In the genomic region with DNA sequence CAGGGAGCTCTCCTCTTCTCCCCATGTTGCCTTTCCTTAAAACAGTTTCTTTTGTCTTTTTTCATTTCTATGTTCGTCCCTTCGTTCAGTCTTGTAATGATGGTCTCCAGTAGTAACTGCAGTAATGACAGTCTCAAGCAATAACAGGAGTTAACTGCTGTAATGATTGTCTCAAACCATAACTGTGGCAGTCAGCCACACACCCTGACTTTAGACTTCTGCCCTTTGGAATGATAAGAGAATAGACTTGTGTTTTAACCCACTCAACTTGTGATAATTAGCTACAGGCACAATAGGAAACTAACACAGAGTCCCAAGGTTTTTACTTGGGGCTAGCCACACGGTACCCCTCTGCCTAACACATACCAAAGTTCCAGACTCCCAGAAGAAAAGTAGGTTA, we compare ENCODE assay signal across 14 cellular contexts. TPM values are rescaled to one million over a fixed set of nuclear protein-coding genes. Genes with fewer than 3 reads are reported as not detected.
DNase-seq lines count a peak whose midpoint lies in the region; ATAC-seq and TF ChIP-seq lines count a peak whose summit lies in the region.
"Had no signal": no experiment of that assay in that cellular context is flagged by ENCODE, and none has a peak within 500 bp of the region (broad histone marks: within the 10 kb centered on the region; RNA-seq: fewer than 3 reads in every experiment).

No MANE protein-coding gene starts in this region.

- WGBS in hepatocyte (ENCODE audit: low lambda C conversion rate, missing lambda C conversion rate): 42% methylated on average over 3 of the region's 3 CpGs
- 59 to 68% methylated on average over 3 of the region's 3 CpGs for WGBS in transverse colon (ENCODE audit: low coverage in 1 of 2), 2 donors

- H3K9me3 ChIP-seq in hepatocyte (ENCODE audit: low read depth) (no peaks in the 10 kb centered on the region), mucosa of rectum (ENCODE audit: control insufficient read depth in 2 of 2, low read length in 2 of 2) (peaks cover 0 to 3% of the 10 kb centered on the region in 2 donors), transverse colon (peaks cover 0 to 12% of the 10 kb centered on the region in 2 donors), Karpas-422 (ENCODE audit: low read length) (peaks cover 15% of the 10 kb centered on the region; the same call in 1 of the 2 replicates)

- in situ Hi-C loops in transverse colon (cut with MboI; ENCODE audit: low pct_ligation_motif_present in 1 of 4, low pct_unique_long_range_greater_than_20kb in 1 of 4, low sequenced_read_pairs in 3 of 4): no loop called here

- H3K36me3 ChIP-seq in hepatocyte (replicated peaks; ENCODE audit: insufficient read depth, low read depth) (no peaks in the 10 kb centered on the region), mucosa of rectum (ENCODE audit: control insufficient read depth in 2 of 2, insufficient read depth in 2 of 2, low read length in 2 of 2) (peaks cover 0 to 3% of the 10 kb centered on the region in 2 donors), transverse colon (no peaks in the 10 kb centered on the region), Karpas-422 (ENCODE audit: insufficient read depth, low read length) (no peaks in the 10 kb centered on the region)

- ATAC-seq in activated T-cell treated with anti-CD3 and anti-CD28 coated beads, Interleukin-2, amount 50 U/mL, for 4 hours: no peak
- ATAC-seq in GM21390 (IDR thresholded peaks at IDR 0.05; ENCODE audit: unreplicated experiment): no peak
- ATAC-seq: CD8-positive, alpha-beta T cell had no signal

- H4K20me1 ChIP-seq in hepatocyte (ENCODE audit: insufficient read depth, poor library complexity, severe bottlenecking) (peaks cover 8% of the 10 kb centered on the region), Karpas-422 (ENCODE audit: insufficient read depth, low read depth, low read length) (peaks cover 12% of the 10 kb centered on the region; the same call in 1 of the 2 replicates)

- no peak for TF ChIP-seq EP300 in transverse colon (IDR thresholded peaks at IDR 0.05; ENCODE audit: low read depth)

- peaks cover 21% of the 10 kb centered on the region for H3K36me3 Mint-ChIP-seq in activated T-cell treated with anti-CD3 and anti-CD28 coated beads, Interleukin-2, amount 50 U/mL, for 4 hours (ENCODE audit: insufficient read depth)

- no peak overlapping the region for H3K9ac ChIP-seq in mucosa of rectum (ENCODE audit: low read depth in 1 of 2, low read length in 2 of 2)
- H3K9ac ChIP-seq in Karpas-422 (ENCODE audit: low read length): no peak overlapping the region

- TF ChIP-seq POLR2A in erythroblast (IDR thresholded peaks at IDR 0.05; ENCODE audit: low read length) (no peak), transverse colon (IDR thresholded peaks at IDR 0.05) (no peak)

- peaks cover 47% of the 10 kb centered on the region for H3K4me1 Mint-ChIP-seq in activated T-cell treated with anti-CD3 and anti-CD28 coated beads, Interleukin-2, amount 50 U/mL, for 4 hours (ENCODE audit: low read depth)

- H3K27ac ChIP-seq in hepatocyte: peak overlapping the region; percentile 38
- H3K27ac ChIP-seq in mucosa of rectum (ENCODE audit: low read depth in 2 of 2, low read length in 2 of 2): no peak overlapping the region
- peak overlapping the region in 3 of 4 donors; percentile 37 to 60 (median 43) for H3K27ac ChIP-seq in transverse colon
- H3K27ac ChIP-seq in Karpas-422 (ENCODE audit: low read length): no peak overlapping the region

- H3K4me1 ChIP-seq in hepatocyte (ENCODE audit: insufficient read depth) (peaks cover 11% of the 10 kb centered on the region), mucosa of rectum (ENCODE audit: control insufficient read depth in 2 of 2, insufficient read depth in 2 of 2, low read length in 2 of 2) (peaks cover 7 to 10% of the 10 kb centered on the region in 2 donors), transverse colon (peaks cover 0 to 47% (median 20%) of the 10 kb centered on the region in 4 donors), Karpas-422 (ENCODE audit: low read length) (peaks cover 3% of the 10 kb centered on the region; the same call in 1 of the 2 replicates)

- H3K9me3 Mint-ChIP-seq in activated T-cell treated with anti-CD3 and anti-CD28 coated beads, Interleukin-2, amount 50 U/mL, for 4 hours: peaks cover 7% of the 10 kb centered on the region

- peak; percentile 22 to 46 for DNase-seq in erythroblast (lab: John Stamatoyannopoulos, UW)
- DNase-seq in hepatocyte (ENCODE audit: low spot score): peak; percentile 32
- peak; percentile 44 for DNase-seq in transverse colon
- no peak for DNase-seq in Karpas-422
- DNase-seq in activated T-cell treated with anti-CD3 and anti-CD28 coated beads, Interleukin-2, amount 50 U/mL, for 4 hours: no peak
- DNase-seq: CD8-positive, alpha-beta T cell; HFFc6; MG63; NCI-H1092; NCI-H226; NCI-H524 treated with DMSO at 0.1 percent for 48 hours; SIG-M5 had no signal

- H3K4me2 ChIP-seq in hepatocyte: peak overlapping the region; percentile 58
- H3K4me2 ChIP-seq in Karpas-422 (ENCODE audit: low read depth, low read length, poor library complexity, severe bottlenecking): no peak overlapping the region

- no peak overlapping the region for H3K4me3 ChIP-seq in hepatocyte
- H3K4me3 ChIP-seq in mucosa of rectum (ENCODE audit: low read length in 2 of 2): peak overlapping the region; percentile 19 to 58
- no peak overlapping the region for H3K4me3 ChIP-seq in transverse colon
- no peak overlapping the region for H3K4me3 ChIP-seq in Karpas-422 (ENCODE audit: low read length)
- H3K4me3 ChIP-seq: MG63 had no signal

- intact Hi-C loops in transverse colon (cut with DNase I; ENCODE audit: low total_unique reads): no loop called here

- H2AFZ ChIP-seq in hepatocyte (no peak overlapping the region), Karpas-422 (ENCODE audit: low read length) (no peak overlapping the region)

- H3K27me3 ChIP-seq in hepatocyte (no peaks in the 10 kb centered on the region), mucosa of rectum (ENCODE audit: control insufficient read depth in 2 of 2, insufficient read depth in 2 of 2, low read length in 2 of 2) (no peaks in the 10 kb centered on the region), transverse colon (no peaks in the 10 kb centered on the region), Karpas-422 (ENCODE audit: low read length) (no peaks in the 10 kb centered on the region; the same call in 1 of the 2 replicates)
- H3K27me3 ChIP-seq: MG63 had no signal

- H3K4me3 Mint-ChIP-seq in activated T-cell treated with anti-CD3 and anti-CD28 coated beads, Interleukin-2, amount 50 U/mL, for 4 hours: no peak overlapping the region
- H3K4me3 Mint-ChIP-seq: CD8-positive, alpha-beta T cell had no signal

- no peak for TF ChIP-seq CTCF in hepatocyte (IDR thresholded peaks at IDR 0.05; ENCODE audit: poor library complexity)
- TF ChIP-seq CTCF in transverse colon (IDR thresholded peaks at IDR 0.05): no peak

- H3K79me2 ChIP-seq in hepatocyte (peaks cover 94% of the 10 kb centered on the region), Karpas-422 (ENCODE audit: low read length) (peaks cover 10% of the 10 kb centered on the region)

- no peaks in the 10 kb centered on the region for H3K27me3 Mint-ChIP-seq in activated T-cell treated with anti-CD3 and anti-CD28 coated beads, Interleukin-2, amount 50 U/mL, for 4 hours (ENCODE audit: low read depth)

- no peaks in the 10 kb centered on the region for H3K9me2 ChIP-seq in hepatocyte (replicated peaks; ENCODE audit: insufficient read depth)
- peaks cover 3% of the 10 kb centered on the region; the same call in 1 of the 2 replicates for H3K9me2 ChIP-seq in Karpas-422 (replicated peaks; ENCODE audit: insufficient read depth, low read length)

RNA-seq across cellular contexts. Expression of gene TMEM131, which starts 12.1 kb away (rescaled TPM):
- 36.9 and 42.1 TPM in 2 replicates for total RNA-seq in hepatocyte
- polyA plus RNA-seq in hepatocyte: 17.5 and 21.1 TPM in 2 replicates
- 10 to 100 TPM; 78.4 to 86.4 (median 80.5) TPM for total RNA-seq in transverse colon
- 11.2 and 20.9 TPM in 2 replicates for total RNA-seq in Karpas-422 (2014; rRNA removed; shearing (Covaris generic); ENCODE audit: low replicate concordance)
- 10 to 100 TPM; 23.9 to 31.6 (median 28.3) TPM for total RNA-seq in activated T-cell treated with anti-CD3 and anti-CD28 coated beads, Interleukin-2, amount 50 U/mL, for 4 hours

Comparison
In these comparisons a context has a peak if more than half of its experiments do, and no peak if none do; other contexts are left out.
1. DNase-seq: peak in erythroblast (2 of 2), hepatocyte (single experiment) and transverse colon (single experiment); none in Karpas-422 (single experiment) and activated T-cell treated with anti-CD3 and anti-CD28 coated beads, Interleukin-2, amount 50 U/mL, for 4 hours (single experiment).
2. H3K27ac ChIP-seq: peak in hepatocyte (single experiment) and transverse colon (3 of 4); none in mucosa of rectum (0 of 2) and Karpas-422 (single experiment).
3. H3K4me3 ChIP-seq: peak in mucosa of rectum (2 of 2); none in hepatocyte (single experiment), transverse colon (0 of 4) and Karpas-422 (single experiment).